16 cellular contexts compared by ENCODE assay signal in genomic region chr21:43312751-43313169, GRCh38.
DNase-seq lines count a peak whose midpoint lies in the region; ATAC-seq, FAIRE-seq and TF ChIP-seq lines count a peak whose summit lies in the region.
"Had no signal": no experiment of that assay in that cellular context is flagged by ENCODE, and none has a peak within 500 bp of the region (broad histone marks: within the 10 kb centered on the region; RNA-seq: fewer than 3 reads in every experiment).

No MANE protein-coding gene starts in this region.

- CTCF ChIA-PET in HepG2 (lab: Yijun Ruan, JAX; ENCODE audit: low intra/inter-chr PET ratio, low total read pairs): no interaction called here

- H3K9me3 ChIP-seq in HepG2 (ENCODE audit: low read length): no peaks in the 10 kb centered on the region

- TF ChIP-seq RAD21 in HepG2 (CRISPR knock-in tag; IDR thresholded peaks at IDR 0.05): no peak

- TF ChIP-seq EP300 in HepG2 (IDR thresholded peaks at IDR 0.05; ENCODE audit: low read depth in 2 of 2, low read length in 2 of 2) (no peak), HepG2 (CRISPR knock-in tag; IDR thresholded peaks at IDR 0.05; ENCODE audit: borderline replicate concordance) (no peak)

- H3K27me3 Mint-ChIP-seq in type B pancreatic cell: no peaks in the 10 kb centered on the region

- ATAC-seq in GM21529 (IDR thresholded peaks at IDR 0.05; ENCODE audit: unreplicated experiment): peak; percentile 62
- ATAC-seq in HepG2: peak; percentile 27
- no peak for ATAC-seq in GM21619 (IDR thresholded peaks at IDR 0.05; ENCODE audit: unreplicated experiment)
- ATAC-seq: stimulated activated naive CD8-positive, alpha-beta T cell treated with anti-CD3 and anti-CD28 coated beads, Interleukin-15, amount 100 ng/mL, for 72 hours had no signal

- H3K4me1 Mint-ChIP-seq in type B pancreatic cell (ENCODE audit: unreplicated experiment): peaks cover 11% of the 10 kb centered on the region

- WGBS in HepG2 (ENCODE audit: low lambda C conversion rate): 1% methylated on average over 5 of the region's 6 CpGs

- no peaks in the 10 kb centered on the region for H3K27me3 ChIP-seq in HepG2 (ENCODE audit: control insufficient read depth in 1 of 2, insufficient read depth in 2 of 2, low read length in 2 of 2)
- H3K27me3 ChIP-seq: brain microvascular endothelial cell had no signal

- peaks cover 41% of the 10 kb centered on the region for H3K4me1 ChIP-seq in HepG2 (ENCODE audit: insufficient read depth, low read length)

- no peak overlapping the region for H2AFZ ChIP-seq in HepG2 (ENCODE audit: low read length)

- peak overlapping the region in 2 of 3 experiments; percentile 6 to 48; a peak in 2 of 6 replicates for H3K4me3 ChIP-seq in HepG2 (replicated peaks in 1 of 3; ENCODE audit: insufficient read depth in 1 of 3, low read depth in 2 of 3, low read length in 3 of 3)

- DNase-seq in DMS53 (lab: John Stamatoyannopoulos, UW) (peak; percentile 58), DMS53 treated with DMSO at 0.1 percent for 48 hours (lab: John Stamatoyannopoulos, UW; ENCODE audit: unreplicated experiment) (no peak), NCI-H774 (lab: John Stamatoyannopoulos, UW) (peak; percentile 32), HepG2 (ENCODE audit: low spot score) (peak; percentile 44), type B pancreatic cell (ENCODE audit: extremely low spot score, unreplicated experiment) (no peak), DMS79 treated with DMSO at 0.1 percent for 48 hours (lab: John Stamatoyannopoulos, UW) (no peak)
- DNase-seq: activated CD4-positive, alpha-beta T cell treated with anti-CD3 and anti-CD28 coated beads for 1 hour; brain microvascular endothelial cell; mesendoderm; NCI-H1694 treated with DMSO at 0.1 percent for 48 hours; stimulated activated CD4-positive, alpha-beta T cell treated with anti-CD3 and anti-CD28 coated beads, Interleukin-2, amount 100 ng/mL, for 24 hours; stimulated activated naive CD8-positive, alpha-beta T cell treated with anti-CD3 and anti-CD28 coated beads, Interleukin-15, amount 100 ng/mL, for 72 hours had no signal

- no peaks in the 10 kb centered on the region for H3K9me3 Mint-ChIP-seq in type B pancreatic cell
- H3K9me3 Mint-ChIP-seq: activated T-helper 2 cell treated with anti-CD3 and anti-CD28 coated beads, Interferon-gamma antibody, Interleukin-2, Interleukin-4, amounts not matched to agents 10 μg/mL and 5 μg/mL and 100 μg/mL, durations not matched to agents 14 hours and 24 hours and 36 hours; stimulated activated naive CD8-positive, alpha-beta T cell treated with anti-CD3 and anti-CD28 coated beads, Interleukin-15, amount 100 ng/mL, for 72 hours had no signal

- no peak overlapping the region for H3K27ac Mint-ChIP-seq in type B pancreatic cell
- H3K27ac Mint-ChIP-seq: activated T-helper 2 cell treated with anti-CD3 and anti-CD28 coated beads, Interferon-gamma antibody, Interleukin-2, Interleukin-4, amounts not matched to agents 10 μg/mL and 5 μg/mL and 100 μg/mL, durations not matched to agents 14 hours and 24 hours and 36 hours had no signal

- no peaks in the 10 kb centered on the region for H3K79me2 ChIP-seq in HepG2 (ENCODE audit: insufficient read depth, low read length)

- POLR2A ChIA-PET in HepG2 (lab: Yijun Ruan, JAX): interaction anchor here (0.8 to 4.0 kb wide), 3 partner anchors 8 to 101 kb away, joined by 4 to 39 read pairs (median 7); no protein-coding TSS in a partner anchor

- peak overlapping the region; percentile 68 for H3K4me2 ChIP-seq in HepG2 (ENCODE audit: low read depth, low read length)

- intact Hi-C loops in HepG2 (cut with micrococcal nuclease; ENCODE audit: unreplicated experiment): loop anchor here (5.0 kb wide), 1 partner anchor 335 kb away; no protein-coding TSS in a partner anchor

- no peaks in the 10 kb centered on the region for H3K36me3 ChIP-seq in HepG2 (replicated peaks in 1 of 2; ENCODE audit: control insufficient read depth in 1 of 2, insufficient read depth in 2 of 2, low read length in 2 of 2)
- H3K36me3 ChIP-seq: brain microvascular endothelial cell had no signal

- in situ Hi-C loops in HepG2 (cut with HindIII; ENCODE audit: extremely low pct_ligation_motif_present, low pct_unique_long_range_greater_than_20kb): no loop called here

- H3K4me3 Mint-ChIP-seq in type B pancreatic cell: no peak overlapping the region
- H3K4me3 Mint-ChIP-seq: stimulated activated naive CD8-positive, alpha-beta T cell treated with anti-CD3 and anti-CD28 coated beads, Interleukin-15, amount 100 ng/mL, for 72 hours had no signal

- BruUV-seq in HepG2 (replicated peaks; lab: Mats Ljungman, UMichigan): no TSS peak

- FAIRE-seq in HepG2 (lab: Jason Lieb, UNC): peak; percentile 36

- no peak for TF ChIP-seq POLR2A in HepG2 (IDR thresholded peaks at IDR 0.05; ENCODE audit: insufficient read depth in 1 of 2, low read depth in 2 of 2, low read length in 2 of 2)

- 0 out of 2 replicates have a peak, but pooled peaks have one; percentile 12 for TF ChIP-seq CTCF in HepG2 (CRISPR knock-in tag; IDR thresholded peaks at IDR 0.05)
- TF ChIP-seq CTCF in type B pancreatic cell (conservative IDR thresholded peaks at IDR 0.05): no peak

- no peaks in the 10 kb centered on the region for H4K20me1 ChIP-seq in HepG2 (ENCODE audit: insufficient read depth, low read length)

- H3K9ac ChIP-seq in HepG2 (ENCODE audit: insufficient read depth, low read depth, low read length): no peak overlapping the region

- H3K36me3 Mint-ChIP-seq in type B pancreatic cell: no peaks in the 10 kb centered on the region

- H3K27ac ChIP-seq in HepG2 (ENCODE audit: extremely low read length, insufficient read depth, low read length): no peak overlapping the region
- H3K27ac ChIP-seq: 22Rv1, brain microvascular endothelial cell had no signal

TF ChIP-seq in HepG2, 621 proteins besides CTCF, POLR2A, EP300 and RAD21:
- TF ChIP-seq ZNF281 (CRISPR knock-in tag; IDR thresholded peaks at IDR 0.05; ENCODE audit: borderline replicate concordance): peak; percentile 65; the same call in 1 of the 2 replicates
- TF ChIP-seq ZNF431 (CRISPR knock-in tag; IDR thresholded peaks at IDR 0.05; ENCODE audit: borderline replicate concordance, low read depth): no peak
- TF ChIP-seq IRF9 (CRISPR knock-in tag; IDR thresholded peaks at IDR 0.05; ENCODE audit: borderline replicate concordance): no peak
- 0 out of 2 replicates have a peak, but pooled peaks have one; percentile 17 for TF ChIP-seq RARA (CRISPR knock-in tag; IDR thresholded peaks at IDR 0.05)

Comparison
In these comparisons a context has a peak if more than half of its experiments do, and no peak if none do; other contexts are left out.
1. DNase-seq: peak in DMS53 (single experiment), NCI-H774 (single experiment) and HepG2 (single experiment); none in DMS53 treated with DMSO at 0.1 percent for 48 hours (single experiment), type B pancreatic cell (single experiment) and DMS79 treated with DMSO at 0.1 percent for 48 hours (single experiment).